ENCODE assay signal across 20 cellular contexts in the genomic region with DNA sequence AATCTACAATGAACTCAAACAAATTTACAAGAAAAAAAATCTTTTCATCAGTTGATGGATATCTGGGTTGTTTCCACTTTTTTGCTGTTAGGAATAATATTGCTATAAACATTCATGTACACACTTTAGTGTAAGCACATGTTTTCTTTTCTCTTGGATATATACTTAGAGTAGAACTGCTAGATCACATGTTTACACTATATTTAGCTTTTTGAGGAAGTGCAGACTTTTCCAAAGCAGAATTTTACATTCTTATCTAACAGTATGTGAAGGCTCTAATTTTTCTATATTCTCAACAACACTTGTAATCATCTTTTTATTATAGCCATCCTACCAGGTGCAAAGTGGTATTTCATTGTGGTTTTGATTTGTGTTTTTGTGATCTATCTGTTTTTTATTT.
"Had no signal": no experiment of that assay in that cellular context is flagged by ENCODE, and none has a peak within 500 bp of the region (broad histone marks: within the 10 kb centered on the region; RNA-seq: fewer than 3 reads in every experiment).

No MANE protein-coding gene starts in this region.

- DNase-seq: KBM-7, MG63, NCI-H1105, NCI-H1417 treated with DMSO at 0.1 percent for 48 hours, NCI-H146, NCI-H1694 treated with DMSO at 0.1 percent for 48 hours, NCI-H1930, NCI-H2081, NCI-H2107, NCI-H226, NCI-H446, NCI-H510A, NCI-H524 treated with DMSO at 0.1 percent for 48 hours, NCI-H69, NCI-H774, PC-9, Peyer's patch, SHP77 treated with DMSO at 0.1 percent for 48 hours, SJCRH30 had no signal

- FAIRE-seq: HTR-8/SVneo had no signal
